Comparison of ENCODE assay signal across 8 cellular contexts in the genomic region with DNA sequence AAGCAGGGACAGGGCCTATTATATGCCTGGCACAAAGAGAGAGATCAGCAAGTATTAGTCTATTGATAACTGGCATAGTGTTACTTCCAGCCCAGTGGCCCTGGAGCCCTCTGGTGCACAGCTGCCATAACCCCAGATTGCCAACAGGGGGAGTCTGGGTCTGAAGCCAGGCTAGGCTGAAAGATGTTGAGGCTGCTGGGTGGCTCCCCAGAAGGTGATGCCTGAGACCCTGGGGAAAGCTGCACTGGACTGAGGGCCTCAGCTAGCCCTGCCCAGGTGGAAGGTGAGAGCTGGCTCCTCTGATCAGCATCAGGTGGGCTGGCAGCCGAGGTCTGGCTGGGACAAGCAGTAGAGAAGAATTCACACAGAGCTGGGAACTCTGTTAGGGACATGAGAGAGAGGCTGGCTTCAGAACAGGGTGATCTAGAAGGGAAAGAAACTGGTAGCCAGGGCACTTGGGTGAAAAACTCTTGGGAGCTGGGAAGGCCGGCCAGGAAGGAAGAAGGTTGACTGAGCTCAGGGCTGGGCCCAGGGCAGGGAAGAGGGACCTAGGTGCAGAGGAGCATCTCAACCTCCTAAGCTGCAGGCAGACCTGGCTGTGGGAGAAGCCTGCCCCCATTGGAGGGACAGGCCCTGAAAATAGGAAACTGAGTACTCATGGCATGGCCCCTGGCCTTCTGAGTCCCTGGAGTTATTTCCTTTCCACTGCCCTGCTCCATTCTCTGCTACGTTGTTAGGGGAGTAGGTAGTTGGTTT. TPM values are rescaled to one million over a fixed set of nuclear protein-coding genes. Genes with fewer than 3 reads are reported as not detected.
A peak's percentile ranks its signal among the peaks of the same experiment; 100 is the strongest.
DNase-seq lines count a peak whose midpoint lies in the region; ATAC-seq, FAIRE-seq and TF ChIP-seq lines count a peak whose summit lies in the region.

No MANE protein-coding gene starts in this region.

- FAIRE-seq in GM12891 (lab: Jason Lieb, UNC) = peak; percentile 95

- peak; percentile 87 for ATAC-seq in GM21786 (IDR thresholded peaks at IDR 0.05; ENCODE audit: unreplicated experiment)
- ATAC-seq in activated CD4-positive, alpha-beta T cell treated with anti-CD3 and anti-CD28 coated beads for 36 hours = peak; percentile 87

- peak overlapping the region; percentile 87 for H3K27ac Mint-ChIP-seq in activated CD4-positive, alpha-beta T cell treated with anti-CD3 and anti-CD28 coated beads for 36 hours
- H3K27ac Mint-ChIP-seq in neural crest cell (ENCODE audit: unreplicated experiment) = no peak overlapping the region

- H3K4me1 Mint-ChIP-seq in activated CD4-positive, alpha-beta T cell treated with anti-CD3 and anti-CD28 coated beads for 36 hours = peaks cover 40% of the 10 kb centered on the region
- no peaks in the 10 kb centered on the region for H3K4me1 Mint-ChIP-seq in neural crest cell

- intact Hi-C loops in activated CD4-positive, alpha-beta T cell treated with anti-CD3 and anti-CD28 coated beads for 36 hours (cut with DNase I, micrococcal nuclease) = loop anchor here (1.0 to 5.0 kb wide), 3 partner anchors 25 to 123 kb away; no protein-coding TSS in a partner anchor

- H3K27me3 Mint-ChIP-seq in activated CD4-positive, alpha-beta T cell treated with anti-CD3 and anti-CD28 coated beads for 36 hours = no peaks in the 10 kb centered on the region
- peaks cover 17% of the 10 kb centered on the region for H3K27me3 Mint-ChIP-seq in neural crest cell (ENCODE audit: low read depth)

- POLR2A ChIA-PET in activated CD4-positive, alpha-beta T cell treated with anti-CD3 and anti-CD28 coated beads for 36 hours (lab: Charles Lee) = no interaction called here

- CTCF ChIA-PET in activated CD4-positive, alpha-beta T cell treated with anti-CD3 and anti-CD28 coated beads for 36 hours (lab: Charles Lee) = interaction anchor here (0.6 to 1.8 kb wide), 22 partner anchors 9 to 156 kb away, joined by 3 to 17 read pairs (median 4); a partner anchor contains a TSS

- peak; percentile 46 for DNase-seq in GM12891 (ENCODE audit: insufficient read length, low spot score)
- DNase-seq in KG1 (lab: John Stamatoyannopoulos, UW) = peak; percentile 11
- peak; percentile 83 for DNase-seq in activated CD4-positive, alpha-beta T cell treated with anti-CD3 and anti-CD28 coated beads for 36 hours
- peak; percentile 36 for DNase-seq in dermis blood vessel endothelial cell
- DNase-seq in neural crest cell (ENCODE audit: low read depth, low spot score) = peak; percentile 9
- peak; percentile 54 for DNase-seq in ureter (ENCODE audit: low spot score)
- no peak for DNase-seq in 8988T

- no peaks in the 10 kb centered on the region for H3K9me3 Mint-ChIP-seq in activated CD4-positive, alpha-beta T cell treated with anti-CD3 and anti-CD28 coated beads for 36 hours (ENCODE audit: low read depth)
- peaks cover 7% of the 10 kb centered on the region for H3K9me3 Mint-ChIP-seq in neural crest cell

- TF ChIP-seq CTCF in neural crest cell (conservative IDR thresholded peaks at IDR 0.05) = peak; percentile 56

- no peak for TF ChIP-seq POLR2A in GM12891 (IDR thresholded peaks at IDR 0.05; ENCODE audit: low read depth, low read length)

- H3K4me3 Mint-ChIP-seq in activated CD4-positive, alpha-beta T cell treated with anti-CD3 and anti-CD28 coated beads for 36 hours = peak overlapping the region; percentile 66
- no peak overlapping the region for H3K4me3 Mint-ChIP-seq in neural crest cell

- no peaks in the 10 kb centered on the region for H3K36me3 Mint-ChIP-seq in activated CD4-positive, alpha-beta T cell treated with anti-CD3 and anti-CD28 coated beads for 36 hours (ENCODE audit: low read depth)
- no peaks in the 10 kb centered on the region for H3K36me3 Mint-ChIP-seq in neural crest cell (ENCODE audit: low read depth)

TF ChIP-seq in GM12891, 5 proteins besides CTCF, POLR2A, EP300 and RAD21:
- TF ChIP-seq PAX5 (IDR thresholded peaks at IDR 0.05; ENCODE audit: insufficient read depth, low read length, severe bottlenecking) (no peak), SPI1 (IDR thresholded peaks at IDR 0.05; ENCODE audit: low read depth, low read length) (no peak), POU2F2 (IDR thresholded peaks at IDR 0.05; ENCODE audit: low read depth, low read length) (no peak), TAF1 (IDR thresholded peaks at IDR 0.05; ENCODE audit: low read depth, low read length) (no peak), POLR2AphosphoS5 (IDR thresholded peaks at IDR 0.05; ENCODE audit: low read depth, low read length) (no peak)

RNA-seq across cellular contexts. Expression of a gene that starts 3.9 kb away (rescaled TPM):
- 0.18 TPM for polyA plus RNA-seq in GM12891 (2012; ENCODE audit: low read depth, missing spikeins)
- 10 to 100 TPM; 36.1 to 45.0 TPM for total RNA-seq in activated CD4-positive, alpha-beta T cell treated with anti-CD3 and anti-CD28 coated beads for 36 hours
- total RNA-seq in dermis blood vessel endothelial cell (not detected in 2 replicates), neural crest cell (not detected in 2 replicates), ureter (1.3 TPM)

RNA-seq across cellular contexts. Expression of a gene that starts 28.4 kb away (rescaled TPM):
- 0.56 TPM for polyA plus RNA-seq in GM12891 (2012; ENCODE audit: low read depth, missing spikeins)
- 1,000 to 10,000 TPM; 2,147 to 3,062 TPM for total RNA-seq in activated CD4-positive, alpha-beta T cell treated with anti-CD3 and anti-CD28 coated beads for 36 hours
- total RNA-seq in dermis blood vessel endothelial cell (not detected in 2 replicates), neural crest cell (not detected in 2 replicates), ureter (0.94 TPM)

RNA-seq across cellular contexts. Expression of a gene that starts 29.6 kb away (rescaled TPM):
- polyA plus RNA-seq in GM12891 (2012; ENCODE audit: low read depth, missing spikeins) = not detected
- under 1 TPM in 1 of 2 experiments, not detected in 1; 0.35 TPM for total RNA-seq in activated CD4-positive, alpha-beta T cell treated with anti-CD3 and anti-CD28 coated beads for 36 hours
- total RNA-seq in dermis blood vessel endothelial cell (not detected in 2 replicates), neural crest cell (not detected in 2 replicates), ureter (1.9 TPM)

Comparison
In these comparisons a context has a peak if more than half of its experiments do, and no peak if none do; other contexts are left out.
1. RNA of a gene that starts 3.9 kb away (total RNA-seq): 36.1 to 45.0 TPM in activated CD4-positive, alpha-beta T cell treated with anti-CD3 and anti-CD28 coated beads for 36 hours; 1.3 TPM in ureter (single experiment), not detected in dermis blood vessel endothelial cell and not detected in neural crest cell; every median in the first group is over 10 times any median in the second.
2. RNA of a gene that starts 28.4 kb away (total RNA-seq): 2,147 to 3,062 TPM in activated CD4-positive, alpha-beta T cell treated with anti-CD3 and anti-CD28 coated beads for 36 hours; 0.94 TPM in ureter (single experiment), not detected in dermis blood vessel endothelial cell and not detected in neural crest cell; every median in the first group is over 1,000 times any median in the second.